Comparison of ENCODE assay signal across 15 cellular contexts in genomic region chr12:122028165-122028591, GRCh38. TPM values are rescaled to one million over a fixed set of nuclear protein-coding genes. Genes with fewer than 3 reads are reported as not detected.
A peak's percentile ranks its signal among the peaks of the same experiment; 100 is the strongest.
DNase-seq lines count a peak whose midpoint lies in the region; ATAC-seq, FAIRE-seq and TF ChIP-seq lines count a peak whose summit lies in the region.
"Had no signal": no experiment of that assay in that cellular context is flagged by ENCODE, and none has a peak within 500 bp of the region (broad histone marks: within the 10 kb centered on the region; RNA-seq: fewer than 3 reads in every experiment).

No MANE protein-coding gene starts in this region.

- in situ Hi-C loops in G401 (cut with HindIII; ENCODE audit: low sequenced_read_pairs), result no loop called here

- H3K27me3 ChIP-seq in OCI-LY1 (ENCODE audit: insufficient read depth, low read length), result no peaks in the 10 kb centered on the region
- H3K27me3 ChIP-seq: esophagus muscularis mucosa, stomach had no signal

- no peak overlapping the region for H2AFZ ChIP-seq in OCI-LY1 (ENCODE audit: low read length)

- no peak for ATAC-seq in HG02571 (IDR thresholded peaks at IDR 0.05; ENCODE audit: unreplicated experiment)
- no peak for ATAC-seq in activated T-helper 17 cell treated with anti-CD3 and anti-CD28 coated beads, Interleukin-2, amount 50 U/mL, for 72 hours (replicated peaks)

- H4K20me1 ChIP-seq in OCI-LY1 (ENCODE audit: insufficient read depth, low read length), result no peaks in the 10 kb centered on the region

- no peaks in the 10 kb centered on the region for H3K9me3 ChIP-seq in OCI-LY1 (ENCODE audit: low read length)
- H3K9me3 ChIP-seq: esophagus muscularis mucosa, stomach had no signal

- no peak for TF ChIP-seq CTCF in OCI-LY1 (IDR thresholded peaks at IDR 0.05; ENCODE audit: low read length)
- TF ChIP-seq CTCF in neural crest cell (conservative IDR thresholded peaks at IDR 0.05), result no peak

- H3K4me1 Mint-ChIP-seq in neural crest cell, result peaks cover 43% of the 10 kb centered on the region
- peaks cover 6% of the 10 kb centered on the region for H3K4me1 Mint-ChIP-seq in activated T-helper 17 cell treated with anti-CD3 and anti-CD28 coated beads, Interleukin-2, amount 50 U/mL, for 72 hours

- H3K4me2 ChIP-seq in OCI-LY1 (ENCODE audit: low read length), result peak overlapping the region; percentile 59

- peaks cover 3% of the 10 kb centered on the region for H3K27me3 Mint-ChIP-seq in neural crest cell (ENCODE audit: low read depth)
- peaks cover 3% of the 10 kb centered on the region for H3K27me3 Mint-ChIP-seq in activated T-helper 17 cell treated with anti-CD3 and anti-CD28 coated beads, Interleukin-2, amount 50 U/mL, for 72 hours

- peak overlapping the region; percentile 62 for H3K4me3 Mint-ChIP-seq in neural crest cell
- no peak overlapping the region for H3K4me3 Mint-ChIP-seq in activated T-helper 17 cell treated with anti-CD3 and anti-CD28 coated beads, Interleukin-2, amount 50 U/mL, for 72 hours

- H3K4me1 ChIP-seq in OCI-LY1 (ENCODE audit: insufficient read depth, low read length, severe bottlenecking), result peaks cover 98% of the 10 kb centered on the region

- H3K9me2 ChIP-seq in OCI-LY1 (ENCODE audit: low read depth, low read length), result no peaks in the 10 kb centered on the region

- peaks cover 24% of the 10 kb centered on the region; the same call in 1 of the 2 replicates for H3K36me3 ChIP-seq in OCI-LY1 (ENCODE audit: insufficient read depth, low read length)
- H3K36me3 ChIP-seq: esophagus muscularis mucosa, stomach had no signal

- H3K79me2 ChIP-seq in OCI-LY1 (ENCODE audit: insufficient read depth, low read length), result peaks cover 42% of the 10 kb centered on the region

- H3F3A ChIP-seq in OCI-LY1 (ENCODE audit: insufficient read depth, low read length), result no peaks in the 10 kb centered on the region

- DNase-seq in G401 (ENCODE audit: low spot score) (peak; percentile 76), neural crest cell (ENCODE audit: low read depth, low spot score) (no peak), SHP77 treated with DMSO at 0.1 percent for 48 hours (lab: John Stamatoyannopoulos, UW) (no peak), GM19239 (ENCODE audit: insufficient read length, low spot score) (no peak)
- DNase-seq: activated CD8-positive, alpha-beta memory T cell treated with anti-CD3 and anti-CD28 coated beads for 24 hours; activated naive CD4-positive, alpha-beta T cell treated with Interleukin-2 at 50 U/mL for 16 hours; central memory CD4-positive, alpha-beta T cell; RPMI8226; stomach had no signal

- no peak overlapping the region for H3K27ac Mint-ChIP-seq in neural crest cell (ENCODE audit: unreplicated experiment)
- no peak overlapping the region for H3K27ac Mint-ChIP-seq in activated T-helper 17 cell treated with anti-CD3 and anti-CD28 coated beads, Interleukin-2, amount 50 U/mL, for 72 hours

- FAIRE-seq in GM19239 (lab: Jason Lieb, UNC), result no peak
- FAIRE-seq: TTC549 had no signal

- H3K9me3 Mint-ChIP-seq in neural crest cell, result no peaks in the 10 kb centered on the region
- H3K9me3 Mint-ChIP-seq in activated T-helper 17 cell treated with anti-CD3 and anti-CD28 coated beads, Interleukin-2, amount 50 U/mL, for 72 hours, result no peaks in the 10 kb centered on the region

- peak overlapping the region; percentile 25 for H3K4me3 ChIP-seq in OCI-LY1 (ENCODE audit: low read depth, low read length, poor library complexity, severe bottlenecking)
- H3K4me3 ChIP-seq: esophagus muscularis mucosa, stomach had no signal

- peak overlapping the region; percentile 62 for H3K9ac ChIP-seq in OCI-LY1 (ENCODE audit: low read length)

- peaks cover 3% of the 10 kb centered on the region for H3K36me3 Mint-ChIP-seq in neural crest cell (ENCODE audit: low read depth)
- no peaks in the 10 kb centered on the region for H3K36me3 Mint-ChIP-seq in activated T-helper 17 cell treated with anti-CD3 and anti-CD28 coated beads, Interleukin-2, amount 50 U/mL, for 72 hours (ENCODE audit: low read depth)

- H3K27ac ChIP-seq in OCI-LY1 (ENCODE audit: low read depth, low read length, poor library complexity, severe bottlenecking) (peak overlapping the region; percentile 97), cingulate gyrus (ENCODE audit: low read depth, low read length) (peak overlapping the region; percentile 19)
- H3K27ac ChIP-seq: esophagus muscularis mucosa, stomach had no signal

RNA-seq across cellular contexts. Expression of gene BCL7A, which starts 6.5 kb away (rescaled TPM):
- 10.6 and 16.1 TPM in 2 replicates for total RNA-seq in G401 (2014; rRNA removed; shearing (Covaris generic))
- total RNA-seq in neural crest cell, result 57.4 and 60.1 TPM in 2 replicates
- 1 to 10 TPM in 1 of 2 donors, under 1 TPM in 1; 0.82 to 1.1 TPM for total RNA-seq in activated T-helper 17 cell treated with anti-CD3 and anti-CD28 coated beads, Interleukin-2, amount 50 U/mL, for 72 hours

RNA-seq across cellular contexts. Expression of gene MLXIP, which starts 50.4 kb away (rescaled TPM):
- 4.3 and 4.6 TPM in 2 replicates for total RNA-seq in G401 (2014; rRNA removed; shearing (Covaris generic))
- total RNA-seq in neural crest cell, result 39.8 and 44.5 TPM in 2 replicates
- total RNA-seq in activated T-helper 17 cell treated with anti-CD3 and anti-CD28 coated beads, Interleukin-2, amount 50 U/mL, for 72 hours, result 10 to 100 TPM; 19.7 to 28.9 TPM
